Comparison of ENCODE assay signal across 8 cellular contexts in the genomic region with DNA sequence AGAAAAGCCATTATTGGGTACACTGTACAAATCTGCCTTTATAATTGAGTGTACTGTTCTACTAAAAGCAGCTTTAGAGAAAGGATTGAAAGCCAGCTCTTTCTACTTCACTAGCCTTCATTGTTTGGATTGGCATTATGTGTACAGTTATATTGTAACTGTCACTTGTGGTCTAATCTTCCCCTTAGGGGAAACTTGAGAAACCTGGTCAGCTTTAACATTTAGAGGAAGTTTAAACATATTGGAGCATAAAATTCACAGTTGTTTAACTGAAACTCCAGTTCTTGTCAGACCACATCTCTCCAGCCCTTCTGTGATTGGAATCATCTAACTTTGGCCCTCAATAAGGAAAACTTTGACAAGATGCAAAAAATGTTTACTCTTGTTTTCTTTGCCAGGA. TPM values are rescaled to one million over a fixed set of nuclear protein-coding genes. Genes with fewer than 3 reads are reported as not detected.
A peak's percentile ranks its signal among the peaks of the same experiment; 100 is the strongest.
DNase-seq lines count a peak whose midpoint lies in the region; ATAC-seq and TF ChIP-seq lines count a peak whose summit lies in the region.

No MANE protein-coding gene starts in this region.

- H4K91ac ChIP-seq in neuronal stem cell (ENCODE audit: low read depth, low read length, poor library complexity): no peak overlapping the region

- H3K9me3 Mint-ChIP-seq in brain: no peaks in the 10 kb centered on the region
- H3K9me3 Mint-ChIP-seq in stimulated activated memory B cell treated with anti-CD40 and anti-IgM and Interleukin-4, amounts not matched to agents 10 μg/mL and 1 μg/mL and 100 μg/mL, for 72 hours: no peaks in the 10 kb centered on the region

- no peak overlapping the region for H2BK5ac ChIP-seq in neuronal stem cell (ENCODE audit: low read length)

- peaks cover 81% of the 10 kb centered on the region for H3K4me1 Mint-ChIP-seq in brain
- peaks cover 77% of the 10 kb centered on the region for H3K4me1 Mint-ChIP-seq in stimulated activated memory B cell treated with anti-CD40 and anti-IgM and Interleukin-4, amounts not matched to agents 10 μg/mL and 1 μg/mL and 100 μg/mL, for 72 hours

- H3K9ac ChIP-seq in BLaER1 treated with 17β-estradiol and CSF1 and Interleukin-3, amounts not matched to agents 10 nM and 100 nM: peak overlapping the region; percentile 67 to 81 (median 76)
- no peak overlapping the region for H3K9ac ChIP-seq in neuronal stem cell (ENCODE audit: low read depth, low read length, poor library complexity)

- peak overlapping the region in 2 of 5 experiments; percentile 3 to 4 for H3K4me3 Mint-ChIP-seq in brain
- no peak overlapping the region for H3K4me3 Mint-ChIP-seq in stimulated activated memory B cell treated with anti-CD40 and anti-IgM and Interleukin-4, amounts not matched to agents 10 μg/mL and 1 μg/mL and 100 μg/mL, for 72 hours

- no peak overlapping the region for H2BK120ac ChIP-seq in neuronal stem cell (ENCODE audit: low read depth, low read length)

- no peak overlapping the region for H4K8ac ChIP-seq in neuronal stem cell (ENCODE audit: low read depth, low read length)

- DNase-seq in HL-60 (ENCODE audit: low read depth in 1 of 2, low spot score in 1 of 2): peak in 1 of 2 experiments; percentile 31
- no peak for DNase-seq in NCI-H1092 (lab: John Stamatoyannopoulos, UW)
- no peak for DNase-seq in neuronal stem cell (ENCODE audit: low spot score)
- no peak for DNase-seq in activated CD4-positive, alpha-beta T cell treated with anti-CD3 and anti-CD28 coated beads, Interleukin-2, amount 50 U/mL, for 48 hours

- no peak overlapping the region for H2BK15ac ChIP-seq in neuronal stem cell (ENCODE audit: low read length)

- no peak overlapping the region for H3K14ac ChIP-seq in neuronal stem cell (ENCODE audit: low read length)

- H3K4me2 ChIP-seq in BLaER1 treated with 17β-estradiol and CSF1 and Interleukin-3, amounts not matched to agents 10 nM and 100 nM: peak overlapping the region; percentile 76 to 92 (median 86)
- H3K4me2 ChIP-seq in neuronal stem cell (ENCODE audit: insufficient read depth, low read length, poor library complexity, severe bottlenecking): no peak overlapping the region

- no peak overlapping the region for H2AFZ ChIP-seq in neuronal stem cell (ENCODE audit: low read length)

- peaks cover 22% of the 10 kb centered on the region for H3K36me3 Mint-ChIP-seq in brain
- peaks cover 5% of the 10 kb centered on the region for H3K36me3 Mint-ChIP-seq in stimulated activated memory B cell treated with anti-CD40 and anti-IgM and Interleukin-4, amounts not matched to agents 10 μg/mL and 1 μg/mL and 100 μg/mL, for 72 hours

- peak overlapping the region; percentile 73 to 92 (median 88) for H3K27ac ChIP-seq in BLaER1 treated with 17β-estradiol and CSF1 and Interleukin-3, amounts not matched to agents 10 nM and 100 nM
- H3K27ac ChIP-seq in HL-60 (replicated peaks) (peak overlapping the region; percentile 81), neuronal stem cell (replicated peaks; ENCODE audit: low read length) (no peak overlapping the region)

- no peak overlapping the region for H3K4ac ChIP-seq in neuronal stem cell (ENCODE audit: low read length)

- peaks cover 2% of the 10 kb centered on the region for H3K79me1 ChIP-seq in neuronal stem cell (ENCODE audit: low read depth, low read length)

- TF ChIP-seq CTCF in HL-60 (IDR thresholded peaks at IDR 0.05; ENCODE audit: insufficient read depth, low read length): no peak
- no peak for TF ChIP-seq CTCF in brain (conservative IDR thresholded peaks at IDR 0.05)

- peaks cover 0 to under 1% (median 0%) of the 10 kb centered on the region in 11 experiments; a peak in 3 of 22 replicates for H3K9me3 ChIP-seq in BLaER1 treated with 17β-estradiol and CSF1 and Interleukin-3, amounts not matched to agents 10 nM and 100 nM (replicated peaks in 1 of 11)
- no peaks in the 10 kb centered on the region for H3K9me3 ChIP-seq in neuronal stem cell (replicated peaks in 1 of 2; ENCODE audit: control insufficient read depth in 2 of 2, insufficient read depth in 1 of 2, low read depth in 1 of 2, low read length in 2 of 2)

- peak overlapping the region; percentile 10 to 58 (median 48); a peak in 19 of 20 replicates for H3K4me3 ChIP-seq in BLaER1 treated with 17β-estradiol and CSF1 and Interleukin-3, amounts not matched to agents 10 nM and 100 nM
- H3K4me3 ChIP-seq in HL-60 (replicated peaks; ENCODE audit: insufficient read depth, low read length) (no peak overlapping the region), neuronal stem cell (ENCODE audit: low read length in 2 of 2) (no peak overlapping the region)

- H3K23ac ChIP-seq in neuronal stem cell (ENCODE audit: low read depth, low read length, poor library complexity): no peak overlapping the region

- H3K27ac Mint-ChIP-seq in brain: peak overlapping the region in 3 of 5 experiments; percentile 18 to 77 (median 70)
- H3K27ac Mint-ChIP-seq in stimulated activated memory B cell treated with anti-CD40 and anti-IgM and Interleukin-4, amounts not matched to agents 10 μg/mL and 1 μg/mL and 100 μg/mL, for 72 hours: peak overlapping the region; percentile 72

- peaks cover 0 to 38% (median 0%) of the 10 kb centered on the region in 11 experiments; a peak in 5 of 22 replicates for H4K20me1 ChIP-seq in BLaER1 treated with 17β-estradiol and CSF1 and Interleukin-3, amounts not matched to agents 10 nM and 100 nM

- ATAC-seq in GM19395 (IDR thresholded peaks at IDR 0.05; ENCODE audit: unreplicated experiment): peak; percentile 73
- peak; percentile 80 for ATAC-seq in stimulated activated memory B cell treated with anti-CD40 and anti-IgM and Interleukin-4, amounts not matched to agents 10 μg/mL and 1 μg/mL and 100 μg/mL, for 72 hours

- no peaks in the 10 kb centered on the region for H3K27me3 ChIP-seq in BLaER1 treated with 17β-estradiol and CSF1 and Interleukin-3, amounts not matched to agents 10 nM and 100 nM
- H3K27me3 ChIP-seq in HL-60 (ENCODE audit: insufficient read depth, poor library complexity, severe bottlenecking) (no peaks in the 10 kb centered on the region), neuronal stem cell (ENCODE audit: control insufficient read depth in 3 of 3, insufficient read depth in 3 of 3, low read depth in 1 of 3, low read length in 3 of 3) (no peaks in the 10 kb centered on the region)

- H3K4me1 ChIP-seq in BLaER1 treated with 17β-estradiol and CSF1 and Interleukin-3, amounts not matched to agents 10 nM and 100 nM: peaks cover 76 to 93% (median 89%) of the 10 kb centered on the region in 10 experiments
- H3K4me1 ChIP-seq in neuronal stem cell (ENCODE audit: control insufficient read depth in 2 of 2, insufficient read depth in 1 of 2, low read depth in 1 of 2, low read length in 2 of 2): peaks cover 3 to 19% of the 10 kb centered on the region in 2 donors

- no peak overlapping the region for H2BK12ac ChIP-seq in neuronal stem cell (ENCODE audit: low read length)

- H3K36me3 ChIP-seq in BLaER1 treated with 17β-estradiol and CSF1 and Interleukin-3, amounts not matched to agents 10 nM and 100 nM: peaks cover 0 to 17% (median 4%) of the 10 kb centered on the region in 11 experiments; a peak in 6 of 22 replicates
- peaks cover 0 to 14% of the 10 kb centered on the region in 2 donors for H3K36me3 ChIP-seq in neuronal stem cell (replicated peaks in 1 of 2; ENCODE audit: control insufficient read depth in 2 of 2, insufficient read depth in 2 of 2, low read length in 2 of 2)

- H2AK5ac ChIP-seq in neuronal stem cell (ENCODE audit: low read depth, low read length): no peak overlapping the region

- no peak overlapping the region for H3K18ac ChIP-seq in neuronal stem cell (ENCODE audit: low read length)

- no peaks in the 10 kb centered on the region for H3K27me3 Mint-ChIP-seq in brain
- H3K27me3 Mint-ChIP-seq in stimulated activated memory B cell treated with anti-CD40 and anti-IgM and Interleukin-4, amounts not matched to agents 10 μg/mL and 1 μg/mL and 100 μg/mL, for 72 hours: no peaks in the 10 kb centered on the region

RNA-seq across cellular contexts. Expression of a gene that starts 24.6 kb away (rescaled TPM):
- polyA plus RNA-seq in brain (ENCODE audit: insufficient read depth, low read depth, low replicate concordance): 11.9 TPM
- polyA plus RNA-seq in neuronal stem cell (2013, experiment 1 of 2): 14.0 TPM
- 14.2 TPM for polyA plus RNA-seq in neuronal stem cell (2013, experiment 2 of 2)

Comparison
In these comparisons a context has a peak if more than half of its experiments do, and no peak if none do; other contexts are left out.
1. H3K4me3 ChIP-seq: peak in BLaER1 treated with 17β-estradiol and CSF1 and Interleukin-3, amounts not matched to agents 10 nM and 100 nM (10 of 10); none in HL-60 (single experiment) and neuronal stem cell (0 of 2).